ENCODE assay signal across 8 cellular contexts in the genomic region with DNA sequence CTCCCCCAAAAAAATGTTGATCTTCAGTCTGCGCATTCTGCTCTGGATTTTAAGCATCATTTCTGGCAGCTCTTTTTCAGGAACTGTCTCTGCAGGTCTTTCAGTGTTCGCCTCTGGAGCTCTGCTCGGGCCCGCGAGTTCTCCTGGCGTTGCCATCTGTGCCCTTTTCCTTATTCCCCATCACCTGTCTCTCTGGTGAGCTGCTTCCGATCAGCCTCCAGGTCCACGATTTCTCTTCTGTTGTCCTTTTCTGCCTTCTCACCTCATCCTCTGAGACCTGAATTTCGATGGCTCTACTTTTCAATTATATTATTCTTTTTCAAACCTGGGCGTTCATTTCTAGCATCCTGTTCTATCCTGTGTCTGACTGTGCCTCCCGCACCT. TPM values are rescaled to one million over a fixed set of nuclear protein-coding genes. Genes with fewer than 3 reads are reported as not detected.
DNase-seq lines count a peak whose midpoint lies in the region; ATAC-seq and TF ChIP-seq lines count a peak whose summit lies in the region.

No MANE protein-coding gene starts in this region.

- H3K4me3 ChIP-seq in mammary epithelial cell (replicated peaks in 1 of 3; ENCODE audit: insufficient read depth in 1 of 3, low read depth in 2 of 3, low read length in 3 of 3) (peak overlapping the region; percentile 55 to 73 (median 60)), mononuclear cell (ENCODE audit: low read length) (peak overlapping the region; percentile 61)

- no peaks in the 10 kb centered on the region for H3K36me3 ChIP-seq in mammary epithelial cell (ENCODE audit: insufficient read depth, low read length)

- CTCF ChIA-PET in mammary epithelial cell (lab: Charles Lee; ENCODE audit: low non-redundant PET): no interaction called here

- 12% methylated on average over 9 of the region's 11 CpGs for WGBS in mammary epithelial cell (ENCODE audit: low coverage, missing lambda C conversion rate)

- no peaks in the 10 kb centered on the region for H3K27me3 Mint-ChIP-seq in stimulated activated naive CD8-positive, alpha-beta T cell treated with anti-CD3 and anti-CD28 coated beads, Interleukin-15, Interleukin-2, amounts not matched to agents 100 ng/mL and 50 ng/mL, for 24 hours

- peaks cover 3% of the 10 kb centered on the region for H3K36me3 Mint-ChIP-seq in stimulated activated naive CD8-positive, alpha-beta T cell treated with anti-CD3 and anti-CD28 coated beads, Interleukin-15, Interleukin-2, amounts not matched to agents 100 ng/mL and 50 ng/mL, for 24 hours (ENCODE audit: low read depth)

- H3K27me3 ChIP-seq in mammary epithelial cell (ENCODE audit: insufficient read depth, low read length): no peaks in the 10 kb centered on the region
- no peaks in the 10 kb centered on the region for H3K27me3 ChIP-seq in mononuclear cell (ENCODE audit: insufficient read depth, low read length)

- H3K27ac Mint-ChIP-seq in stimulated activated naive CD8-positive, alpha-beta T cell treated with anti-CD3 and anti-CD28 coated beads, Interleukin-15, Interleukin-2, amounts not matched to agents 100 ng/mL and 50 ng/mL, for 24 hours: peak overlapping the region; percentile 86

- DNase-seq in stimulated activated naive CD8-positive, alpha-beta T cell treated with anti-CD3 and anti-CD28 coated beads, Interleukin-15, Interleukin-2, amounts not matched to agents 100 U/mL and 50 U/mL, for 24 hours: no peak
- DNase-seq in mammary epithelial cell (no peak), NCI-H524 (lab: John Stamatoyannopoulos, UW) (no peak)
- no peak for DNase-seq in stimulated activated CD4-positive, alpha-beta T cell treated with anti-CD3 and anti-CD28 coated beads, Interleukin-12 subunit alpha, Interleukin-12 subunit beta, amount 100 ng/mL, for 4 hours

- in situ Hi-C loops in mammary epithelial cell (cut with MboI; ENCODE audit: low sequenced_read_pairs in 2 of 2): no loop called here

- peak overlapping the region; percentile 89 for H2AFZ ChIP-seq in mammary epithelial cell (ENCODE audit: low read depth, low read length)

- BruUV-seq in mammary epithelial cell (replicated peaks; lab: Mats Ljungman, UMichigan): no TSS peak

- no peak for ATAC-seq in stimulated activated naive CD8-positive, alpha-beta T cell treated with anti-CD3 and anti-CD28 coated beads, Interleukin-15, Interleukin-2, amounts not matched to agents 100 U/mL and 50 U/mL, for 24 hours
- ATAC-seq in HG03354 (IDR thresholded peaks at IDR 0.05; ENCODE audit: poor library complexity, severe bottlenecking, unreplicated experiment) (no peak), GM19035 (IDR thresholded peaks at IDR 0.05; ENCODE audit: unreplicated experiment) (no peak)

- no peaks in the 10 kb centered on the region for H4K20me1 ChIP-seq in mammary epithelial cell (ENCODE audit: insufficient read depth, low read length)

- dilution Hi-C loops in mammary epithelial cell (cut with HindIII; ENCODE audit: low sequenced_read_pairs): no loop called here

- H3K9ac ChIP-seq in mammary epithelial cell (ENCODE audit: insufficient read depth, low read length): peak overlapping the region; percentile 63

- peak overlapping the region; percentile 39 for H3K27ac ChIP-seq in mammary epithelial cell (ENCODE audit: insufficient read depth, low read depth, low read length)

- H3K79me2 ChIP-seq in mammary epithelial cell (ENCODE audit: insufficient read depth, low read length): no peaks in the 10 kb centered on the region

- peaks cover 7% of the 10 kb centered on the region for H3K4me1 Mint-ChIP-seq in stimulated activated naive CD8-positive, alpha-beta T cell treated with anti-CD3 and anti-CD28 coated beads, Interleukin-15, Interleukin-2, amounts not matched to agents 100 ng/mL and 50 ng/mL, for 24 hours (ENCODE audit: low read depth)

- H3K9me3 Mint-ChIP-seq in stimulated activated naive CD8-positive, alpha-beta T cell treated with anti-CD3 and anti-CD28 coated beads, Interleukin-15, Interleukin-2, amounts not matched to agents 100 ng/mL and 50 ng/mL, for 24 hours: no peaks in the 10 kb centered on the region

- no peak for TF ChIP-seq CTCF in mammary epithelial cell (conservative IDR thresholded peaks at IDR 0.05 in 1 of 2, IDR thresholded peaks at IDR 0.05 in 1 of 2; ENCODE audit: extremely low read depth in 1 of 2, insufficient read depth in 1 of 2, low read depth in 1 of 2, low read length in 2 of 2)

- H3K4me2 ChIP-seq in mammary epithelial cell (ENCODE audit: insufficient read depth, low read depth, low read length): peak overlapping the region; percentile 97

- H3K4me1 ChIP-seq in mammary epithelial cell (ENCODE audit: insufficient read depth, low read length) (peaks cover 7% of the 10 kb centered on the region), mononuclear cell (ENCODE audit: insufficient read depth, low read length) (peaks cover 9% of the 10 kb centered on the region)

- H3K4me3 Mint-ChIP-seq in stimulated activated naive CD8-positive, alpha-beta T cell treated with anti-CD3 and anti-CD28 coated beads, Interleukin-15, Interleukin-2, amounts not matched to agents 100 ng/mL and 50 ng/mL, for 24 hours: peak overlapping the region; percentile 87

- intact Hi-C loops in mammary epithelial cell (cut with micrococcal nuclease): loop anchor here (1.0 to 10.0 kb wide), 2 partner anchors 144 to 363 kb away; no protein-coding TSS in a partner anchor

- no peaks in the 10 kb centered on the region for H3K9me3 ChIP-seq in mammary epithelial cell (replicated peaks; ENCODE audit: insufficient read depth, low read length)
- H3K9me3 ChIP-seq in mononuclear cell (ENCODE audit: low read depth, low read length): no peaks in the 10 kb centered on the region

RNA-seq across cellular contexts. Expression of a gene that starts 0.6 kb away (rescaled TPM):
- total RNA-seq in mammary epithelial cell (10 to 100 TPM in 1 of 2 donors, 1 to 10 TPM in 1; 9.4 to 18.5 TPM), mononuclear cell (3.4 TPM)
- polyA plus RNA-seq in mammary epithelial cell: 2.5 TPM
- not detected for polyA minus RNA-seq in mammary epithelial cell

RNA-seq across cellular contexts. Expression of a gene that starts 41.7 kb away (rescaled TPM):
- total RNA-seq in mammary epithelial cell (10 to 100 TPM; 55.5 to 95.6 TPM), mononuclear cell (48.3 TPM)
- 230 TPM for polyA plus RNA-seq in mammary epithelial cell
- polyA minus RNA-seq in mammary epithelial cell: 158 TPM
